Comparison of ENCODE assay signal across 8 cellular contexts in the genomic region with DNA sequence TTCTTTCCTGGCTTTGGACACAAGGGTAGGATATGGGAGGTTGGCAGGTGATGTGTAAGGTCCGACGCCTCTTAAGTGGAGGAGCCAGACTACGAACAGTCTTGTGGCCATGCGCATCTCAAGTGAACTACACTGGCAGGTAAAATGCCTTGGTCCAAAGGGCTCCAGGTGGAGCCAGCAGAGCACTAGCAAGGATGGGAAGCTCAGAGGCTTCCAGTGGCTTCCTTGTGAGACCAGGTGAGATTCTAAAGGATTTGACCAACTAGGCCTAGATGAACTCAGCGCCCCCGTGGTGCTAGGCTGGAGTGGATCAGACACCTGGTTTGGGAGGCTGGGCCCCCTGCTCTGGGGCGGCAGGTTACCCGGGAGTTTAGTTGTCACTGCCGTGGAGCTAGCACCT. TPM values are rescaled to one million over a fixed set of nuclear protein-coding genes. Genes with fewer than 3 reads are reported as not detected.
DNase-seq lines count a peak whose midpoint lies in the region; ATAC-seq, FAIRE-seq and TF ChIP-seq lines count a peak whose summit lies in the region.

No MANE protein-coding gene starts in this region.

- no peak for FAIRE-seq in small intestine (lab: Jason Lieb, UNC)

- CTCF ChIA-PET in HCT116 (lab: Charles Lee) = no interaction called here

- no peak for TF ChIP-seq POLR2A in HCT116 (IDR thresholded peaks at IDR 0.05; ENCODE audit: borderline replicate concordance, extremely low read depth, insufficient read depth, insufficient read length)

- no peak for TF ChIP-seq RAD21 in HCT116 (IDR thresholded peaks at IDR 0.05; ENCODE audit: low read depth)

- peak overlapping the region; percentile 89 for H3K27ac Mint-ChIP-seq in glutamatergic neuron (ENCODE audit: unreplicated experiment)

- no peaks in the 10 kb centered on the region for H3K36me3 Mint-ChIP-seq in glutamatergic neuron (ENCODE audit: unreplicated experiment)

- H2AFZ ChIP-seq in HCT116 (ENCODE audit: low read depth, low read length, poor library complexity, severe bottlenecking) = no peak overlapping the region

- H4K20me1 ChIP-seq in HCT116 (ENCODE audit: insufficient read depth) = peaks cover 11% of the 10 kb centered on the region; the same call in 1 of the 2 replicates

- peak overlapping the region; percentile 87 for H3K4me2 ChIP-seq in HCT116 (ENCODE audit: low read length)

- BruUV-seq in HCT116 (replicated peaks; lab: Mats Ljungman, UMichigan) = TSS peak; percentile 75

- peaks cover 12% of the 10 kb centered on the region for H3K27me3 Mint-ChIP-seq in glutamatergic neuron (ENCODE audit: unreplicated experiment)

- no peak for DNase-seq in HCT116 (ENCODE audit: low read depth, low spot score)
- no peak for DNase-seq in glutamatergic neuron
- DNase-seq in small intestine = peak; percentile 65
- no peak for DNase-seq in omental fat pad (ENCODE audit: low spot score)
- DNase-seq in effector CD4-positive, alpha-beta T cell = no peak
- no peak for DNase-seq in islet precursor cell

- RAD21 ChIA-PET in HCT116 (lab: Charles Lee; ENCODE audit: low non-redundant PET in 1 of 2, low total read pairs in 2 of 2, uncharacterized antibody in 2 of 2, unreplicated experiment in 2 of 2) = no interaction called here

- intact Hi-C loops in HCT116 (cut with micrococcal nuclease) = no loop called here

- TF ChIP-seq CTCF in HCT116 (IDR thresholded peaks at IDR 0.05 in 2 of 3, conservative IDR thresholded peaks at IDR 0.05 in 1 of 3; ENCODE audit: borderline replicate concordance in 1 of 3, insufficient read depth in 1 of 3, low read depth in 2 of 3, low read length in 2 of 3) = no peak
- TF ChIP-seq CTCF in WI38 (IDR thresholded peaks at IDR 0.05; ENCODE audit: low read depth, low read length) = no peak
- no peak for TF ChIP-seq CTCF in glutamatergic neuron (IDR thresholded peaks at IDR 0.05; ENCODE audit: partially characterized antibody, unreplicated experiment)
- no peak for TF ChIP-seq CTCF in omental fat pad (IDR thresholded peaks at IDR 0.05)

- H3K27me3 ChIP-seq in HCT116 (ENCODE audit: insufficient read depth, low read length) = no peaks in the 10 kb centered on the region
- no peaks in the 10 kb centered on the region for H3K27me3 ChIP-seq in small intestine (ENCODE audit: control insufficient read depth in 2 of 2, insufficient read depth in 2 of 2, low read length in 2 of 2)

- H3K79me2 ChIP-seq in HCT116 (ENCODE audit: insufficient read depth, low read length) = peaks cover 60% of the 10 kb centered on the region

- no peaks in the 10 kb centered on the region for H3K9me2 ChIP-seq in HCT116 (ENCODE audit: insufficient read depth)

- 21 to 47% (median 30%) methylated on average over 9 of the region's 9 CpGs for WGBS in small intestine, 3 donors

- peaks cover 5 to 35% of the 10 kb centered on the region in 2 experiments; a peak in 3 of 4 replicates for H3K4me1 ChIP-seq in HCT116 (ENCODE audit: control insufficient read depth in 1 of 2, insufficient read depth in 2 of 2, low read length in 2 of 2)
- H3K4me1 ChIP-seq in small intestine (ENCODE audit: control insufficient read depth in 2 of 2, insufficient read depth in 1 of 2, low read depth in 1 of 2, low read length in 1 of 2) = peaks cover under 1 to 2% of the 10 kb centered on the region in 2 donors

- POLR2A ChIA-PET in HCT116 (lab: Charles Lee) = interaction anchor here (0.9 to 5.9 kb wide), 2 partner anchors 15 to 57 kb away, joined by 4 to 104 read pairs; partner anchors contain the start of genes GFER and NOXO1

- peaks cover 6 to 20% of the 10 kb centered on the region in 2 experiments for H3K36me3 ChIP-seq in HCT116 (ENCODE audit: control insufficient read depth in 1 of 2, insufficient read depth in 2 of 2, low read length in 2 of 2)
- peaks cover 3 to 13% of the 10 kb centered on the region in 2 donors for H3K36me3 ChIP-seq in small intestine (ENCODE audit: control insufficient read depth in 2 of 2, insufficient read depth in 2 of 2, low read length in 2 of 2)

- peak overlapping the region; percentile 95 for H3K4me3 Mint-ChIP-seq in glutamatergic neuron (ENCODE audit: unreplicated experiment)

- no peak for ATAC-seq in HCT116
- ATAC-seq in HG03378 (IDR thresholded peaks at IDR 0.05; ENCODE audit: unreplicated experiment) = no peak
- ATAC-seq in omental fat pad (ENCODE audit: low FRiP score) = no peak

- H3K9me3 ChIP-seq in HCT116 (ENCODE audit: control insufficient read depth in 1 of 2, insufficient read depth in 1 of 2, low read depth in 1 of 2, low read length in 2 of 2) (no peaks in the 10 kb centered on the region), small intestine (ENCODE audit: control insufficient read depth, low read depth) (no peaks in the 10 kb centered on the region)

- H3K27ac ChIP-seq in HCT116 (ENCODE audit: low read depth, low read length) (peak overlapping the region; percentile 94), small intestine (ENCODE audit: low read depth in 1 of 2, low read length in 1 of 2) (peak overlapping the region; percentile 94 to 98)

- H3K9me3 Mint-ChIP-seq in glutamatergic neuron (ENCODE audit: unreplicated experiment) = peaks cover 13% of the 10 kb centered on the region

- H3K4me3 ChIP-seq in HCT116 (replicated peaks in 1 of 2; ENCODE audit: low read depth in 1 of 2, low read length in 2 of 2) (peak overlapping the region; percentile 65 to 73), WI38 (ENCODE audit: low read depth, low read length) (peak overlapping the region; percentile 96), small intestine (ENCODE audit: low read depth in 1 of 2, low read length in 2 of 2) (peak overlapping the region; percentile 72 to 85)

- H3K9ac ChIP-seq in HCT116 (ENCODE audit: low read length) = peak overlapping the region; percentile 93

- peaks cover 15% of the 10 kb centered on the region for H3K4me1 Mint-ChIP-seq in glutamatergic neuron (ENCODE audit: low read depth, unreplicated experiment)

TF ChIP-seq in HCT116, 20 proteins besides CTCF, POLR2A, EP300 and RAD21:
- TF ChIP-seq JUND (IDR thresholded peaks at IDR 0.05) = no peak
- TF ChIP-seq EZH2 (IDR thresholded peaks at IDR 0.05) = no peak
- TF ChIP-seq EZH2phosphoT487 (IDR thresholded peaks at IDR 0.05; ENCODE audit: borderline replicate concordance) = no peak
TF ChIP-seq in HCT116: peak in this region for 0.

RNA-seq across cellular contexts. Expression of gene RPS2, which starts 1.0 kb away (rescaled TPM):
- total RNA-seq in HCT116 (2021; ENCODE audit: unreplicated experiment) = 6,265 TPM
- polyA plus RNA-seq in HCT116 (2012) = 11,405 and 12,752 TPM in 2 replicates
- total RNA-seq in glutamatergic neuron (ENCODE audit: unreplicated experiment) = 1,772 TPM
- 1,000 to 10,000 TPM; 1,075 to 4,112 (median 2,213) TPM for polyA plus RNA-seq in small intestine
- 1,000 to 10,000 TPM; 1,362 to 1,656 (median 1,543) TPM for total RNA-seq in omental fat pad

RNA-seq across cellular contexts. Expression of gene RNF151, which starts 1.0 kb away (rescaled TPM):
- total RNA-seq in HCT116 (2021; ENCODE audit: unreplicated experiment) (0.30 TPM), glutamatergic neuron (ENCODE audit: unreplicated experiment) (not detected), omental fat pad (not detected)
- 0.15 TPM in 1 of 2 replicates, not detected in the other for polyA plus RNA-seq in HCT116 (2012)
- polyA plus RNA-seq in small intestine = under 1 TPM in 1 of 3 donors, not detected in 2; 0.18 TPM

RNA-seq across cellular contexts. Expression of gene TBL3, which starts 6.2 kb away (rescaled TPM):
- total RNA-seq in HCT116 (2021; ENCODE audit: unreplicated experiment) (68.9 TPM), glutamatergic neuron (ENCODE audit: unreplicated experiment) (26.8 TPM), omental fat pad (10 to 100 TPM; 32.2 to 44.3 (median 34.3) TPM)
- polyA plus RNA-seq in HCT116 (2012) = 60.9 and 68.3 TPM in 2 replicates
- 10 to 100 TPM; 45.4 to 49.7 (median 45.8) TPM for polyA plus RNA-seq in small intestine

RNA-seq across cellular contexts. Expression of gene NDUFB10, which starts 6.3 kb away (rescaled TPM):
- total RNA-seq in HCT116 (2021; ENCODE audit: unreplicated experiment) (273 TPM), glutamatergic neuron (ENCODE audit: unreplicated experiment) (302 TPM), omental fat pad (100 to 1,000 TPM; 144 to 240 (median 183) TPM)
- 353 and 368 TPM in 2 replicates for polyA plus RNA-seq in HCT116 (2012)
- 100 to 1,000 TPM; 329 to 544 (median 423) TPM for polyA plus RNA-seq in small intestine

RNA-seq across cellular contexts. Expression of gene RPL3L, which starts 11.1 kb away (rescaled TPM):
- total RNA-seq in HCT116 (2021; ENCODE audit: unreplicated experiment) (0.93 TPM), glutamatergic neuron (ENCODE audit: unreplicated experiment) (not detected), omental fat pad (not detected)
- 0.17 and 0.29 TPM in 2 replicates for polyA plus RNA-seq in HCT116 (2012)
- 1 to 10 TPM in 1 of 3 donors, under 1 TPM in 1, not detected in 1; 0.67 to 1.1 TPM for polyA plus RNA-seq in small intestine
